In genomic region chr20:37756234-37756633, GRCh38 we compare ENCODE assay signal across 10 cellular contexts.
"Had no signal": no experiment of that assay in that cellular context is flagged by ENCODE, and none has a peak within 500 bp of the region (broad histone marks: within the 10 kb centered on the region; RNA-seq: fewer than 3 reads in every experiment).

No MANE protein-coding gene starts in this region.

- H3K27me3 Mint-ChIP-seq: effector memory CD8-positive, alpha-beta T cell had no signal

- DNase-seq: effector memory CD8-positive, alpha-beta T cell; erythroblast; esophagus squamous epithelium; foreskin melanocyte; lower lobe of right lung; stimulated activated naive CD4-positive, alpha-beta T cell treated with Interleukin-2 at 50 U/mL for 16 hours; stomach; thyroid gland had no signal

- ATAC-seq: effector memory CD8-positive, alpha-beta T cell; lower lobe of right lung; sciatic nerve had no signal

- H3K9me3 Mint-ChIP-seq: effector memory CD8-positive, alpha-beta T cell; nephron progenitor cell had no signal

- H3K4me3 Mint-ChIP-seq: effector memory CD8-positive, alpha-beta T cell; nephron progenitor cell had no signal
